In genomic region chr5:173733831-173734491, GRCh38 we compare ENCODE assay signal across 12 cellular contexts.
DNase-seq lines count a peak whose midpoint lies in the region; ATAC-seq and TF ChIP-seq lines count a peak whose summit lies in the region.
"Had no signal": no experiment of that assay in that cellular context is flagged by ENCODE, and none has a peak within 500 bp of the region (broad histone marks: within the 10 kb centered on the region; RNA-seq: fewer than 3 reads in every experiment).

No MANE protein-coding gene starts in this region.

- no peak overlapping the region for H3K4me3 Mint-ChIP-seq in nephron progenitor cell
- H3K4me3 Mint-ChIP-seq: CD8-positive, alpha-beta T cell had no signal

- peak; percentile 46 for ATAC-seq in HG03139 (IDR thresholded peaks at IDR 0.05; ENCODE audit: unreplicated experiment)
- ATAC-seq: CD8-positive, alpha-beta T cell had no signal

- no peaks in the 10 kb centered on the region for H3K36me3 Mint-ChIP-seq in nephron progenitor cell (ENCODE audit: low read depth)
- H3K36me3 Mint-ChIP-seq: CD8-positive, alpha-beta T cell had no signal

- no peak overlapping the region for H3K27ac Mint-ChIP-seq in nephron progenitor cell
- H3K27ac Mint-ChIP-seq: CD8-positive, alpha-beta T cell had no signal

- peaks cover 24% of the 10 kb centered on the region for H3K27me3 Mint-ChIP-seq in nephron progenitor cell (ENCODE audit: low read depth, poor library complexity)

- in situ Hi-C loops in GM13976 (cut with MboI; ENCODE audit: low sequenced_read_pairs, unreplicated experiment): no loop called here

- DNase-seq in GM13976 (ENCODE audit: low spot score) (peak; percentile 79), GM20000 (ENCODE audit: low spot score) (peak; percentile 59), germinal center (ENCODE audit: low spot score) (peak; percentile 70), NCI-H187 (lab: John Stamatoyannopoulos, UW) (no peak), nephron progenitor cell (no peak), DMS114 treated with DMSO at 0.1 percent for 48 hours (lab: John Stamatoyannopoulos, UW; ENCODE audit: unreplicated experiment) (no peak)
- DNase-seq in activated T-cell treated with anti-CD3 and anti-CD28 coated beads, Interleukin-2, amount 50 U/mL, for 48 hours: no peak
- DNase-seq: activated CD4-positive, alpha-beta T cell treated with anti-CD3 and anti-CD28 coated beads for 1 hour; CD8-positive, alpha-beta T cell; GM23248; KBM-7 had no signal

- H3K9me3 Mint-ChIP-seq in nephron progenitor cell: no peaks in the 10 kb centered on the region
- H3K9me3 Mint-ChIP-seq: CD8-positive, alpha-beta T cell had no signal

- H3K4me1 Mint-ChIP-seq in nephron progenitor cell: peaks cover 51% of the 10 kb centered on the region

- TF ChIP-seq CTCF in GM13976 (IDR thresholded peaks at IDR 0.05; ENCODE audit: borderline replicate concordance, control extremely low read depth, extremely low read depth, insufficient read depth, missing control alignments) (no peak), GM20000 (IDR thresholded peaks at IDR 0.05; ENCODE audit: extremely low read depth, missing control alignments) (no peak), nephron progenitor cell (IDR thresholded peaks at IDR 0.05) (no peak)

Comparison
In these comparisons a context has a peak if more than half of its experiments do, and no peak if none do; other contexts are left out.
1. DNase-seq: peak in GM13976 (single experiment), GM20000 (single experiment) and germinal center (single experiment); none in activated T-cell treated with anti-CD3 and anti-CD28 coated beads, Interleukin-2, amount 50 U/mL, for 48 hours (0 of 2), NCI-H187 (0 of 2), nephron progenitor cell (single experiment) and DMS114 treated with DMSO at 0.1 percent for 48 hours (single experiment).